In genomic region chr15:42490246-42490742, GRCh38 we compare ENCODE assay signal across 8 cellular contexts. TPM values are rescaled to one million over a fixed set of nuclear protein-coding genes. Genes with fewer than 3 reads are reported as not detected.
DNase-seq lines count a peak whose midpoint lies in the region; ATAC-seq and TF ChIP-seq lines count a peak whose summit lies in the region.

No MANE protein-coding gene starts in this region.

- no peaks in the 10 kb centered on the region for H4K20me1 ChIP-seq in Loucy (ENCODE audit: insufficient read depth, low read length, poor library complexity, severe bottlenecking)

- no peaks in the 10 kb centered on the region for H3K9me3 ChIP-seq in Loucy (ENCODE audit: insufficient read depth, low read depth, low read length)
- no peaks in the 10 kb centered on the region for H3K9me3 ChIP-seq in body of pancreas
- H3K9me3 ChIP-seq in left lung, result no peaks in the 10 kb centered on the region
- no peaks in the 10 kb centered on the region for H3K9me3 ChIP-seq in thymus (ENCODE audit: control insufficient read depth)

- no peak for TF ChIP-seq POLR2A in body of pancreas (IDR thresholded peaks at IDR 0.05)

- peaks cover 27% of the 10 kb centered on the region for H3K4me1 ChIP-seq in Loucy (ENCODE audit: insufficient read depth, low read length, poor library complexity, severe bottlenecking)
- peaks cover 16% of the 10 kb centered on the region for H3K4me1 ChIP-seq in body of pancreas
- H3K4me1 ChIP-seq in left lung, result peaks cover 22 to 63% of the 10 kb centered on the region in 2 donors
- H3K4me1 ChIP-seq in thymus (ENCODE audit: control insufficient read depth, insufficient read depth, low read length), result peaks cover 5% of the 10 kb centered on the region

- H2AFZ ChIP-seq in Loucy (ENCODE audit: low read length), result peak overlapping the region; percentile 82

- H3K9me2 ChIP-seq in Loucy (replicated peaks; ENCODE audit: low read depth, low read length), result no peaks in the 10 kb centered on the region

- H3K36me3 ChIP-seq in Loucy (ENCODE audit: insufficient read depth, low read length) (no peaks in the 10 kb centered on the region), body of pancreas (replicated peaks in 1 of 2; ENCODE audit: insufficient read depth in 1 of 2, low read depth in 2 of 2) (no peaks in the 10 kb centered on the region), left lung (no peaks in the 10 kb centered on the region), thymus (ENCODE audit: control insufficient read depth, insufficient read depth) (no peaks in the 10 kb centered on the region)

- TF ChIP-seq CTCF in Loucy (conservative IDR thresholded peaks at IDR 0.05; ENCODE audit: low read length) (no peak), body of pancreas (IDR thresholded peaks at IDR 0.05) (no peak), left lung (IDR thresholded peaks at IDR 0.05) (no peak)

- H3K79me2 ChIP-seq in Loucy (ENCODE audit: insufficient read depth, low read length), result peaks cover 33% of the 10 kb centered on the region

- no peaks in the 10 kb centered on the region for H3K27me3 ChIP-seq in Loucy (ENCODE audit: insufficient read depth, low read length, poor library complexity, severe bottlenecking)
- no peaks in the 10 kb centered on the region for H3K27me3 ChIP-seq in body of pancreas
- no peaks in the 10 kb centered on the region for H3K27me3 ChIP-seq in left lung
- no peaks in the 10 kb centered on the region for H3K27me3 ChIP-seq in thymus (ENCODE audit: control insufficient read depth, insufficient read depth)

- peak overlapping the region; percentile 73 to 95 (median 90) for H3K27ac ChIP-seq in body of pancreas
- H3K27ac ChIP-seq in left lung, result peak overlapping the region; percentile 96 to 99
- peak overlapping the region; percentile 94 for H3K27ac ChIP-seq in thymus (ENCODE audit: low read depth)

- H3K9ac ChIP-seq in Loucy (ENCODE audit: low read depth, low read length, poor library complexity, severe bottlenecking), result peak overlapping the region; percentile 97

- H3K4me2 ChIP-seq in Loucy (ENCODE audit: low read depth, low read length, poor library complexity, severe bottlenecking), result peak overlapping the region; percentile 83

- intact Hi-C loops in body of pancreas (cut with DNase I) (no loop called here), left lung (cut with DNase I) (no loop called here)

- DNase-seq in SIG-M5 treated with dmso at 0.1 percent for 504 hours (lab: John Stamatoyannopoulos, UW; ENCODE audit: unreplicated experiment) (peak; percentile 52), SIG-M5 (lab: John Stamatoyannopoulos, UW) (no peak), body of pancreas (no peak), left lung (no peak), NCI-H82 treated with DMSO at 0.1 percent for 48 hours (lab: John Stamatoyannopoulos, UW; ENCODE audit: unreplicated experiment) (no peak)

- H3F3A ChIP-seq in Loucy (ENCODE audit: low read depth), result no peaks in the 10 kb centered on the region; the same call in 1 of the 2 replicates

- no peak for ATAC-seq in body of pancreas
- ATAC-seq in left lung, result peak; percentile 1
- no peak for ATAC-seq in GM21423 (IDR thresholded peaks at IDR 0.05; ENCODE audit: unreplicated experiment)

- H3K4me3 ChIP-seq in Loucy (ENCODE audit: low read length, poor library complexity, severe bottlenecking), result peak overlapping the region; percentile 89
- H3K4me3 ChIP-seq in body of pancreas, result peak overlapping the region; percentile 44 to 47
- peak overlapping the region; percentile 81 to 91 for H3K4me3 ChIP-seq in left lung
- peak overlapping the region; percentile 93 for H3K4me3 ChIP-seq in thymus (ENCODE audit: low read length)

- WGBS in body of pancreas, 2 donors, result 2% methylated on average over 12 to 13 of the region's 13 CpGs
- WGBS in thymus, result 2% methylated on average over 13 of the region's 13 CpGs

RNA-seq across cellular contexts. Expression of gene ZNF106, which starts 0.6 kb away (rescaled TPM):
- 10 to 100 TPM; 28.0 to 37.6 TPM for total RNA-seq in body of pancreas
- total RNA-seq in left lung, result 100 to 1,000 TPM in 1 of 2 donors, 10 to 100 TPM in 1; 93.1 to 106 TPM
- 8.6 TPM for polyA plus RNA-seq in thymus

RNA-seq across cellular contexts. Expression of gene SNAP23, which starts 5.1 kb away (rescaled TPM):
- 10 to 100 TPM; 29.8 to 42.2 TPM for total RNA-seq in body of pancreas
- 10 to 100 TPM; 89.9 to 96.3 TPM for total RNA-seq in left lung
- 66.3 TPM for polyA plus RNA-seq in thymus

RNA-seq across cellular contexts. Expression of gene LRRC57, which starts 58.3 kb away (rescaled TPM):
- total RNA-seq in body of pancreas, result 1 to 10 TPM; 6.9 to 8.3 TPM
- total RNA-seq in left lung, result 10 to 100 TPM; 26.7 to 27.9 TPM
- 13.8 TPM for polyA plus RNA-seq in thymus

RNA-seq across cellular contexts. Expression of gene HAUS2, which starts 58.3 kb away (rescaled TPM):
- total RNA-seq in body of pancreas, result 10 to 100 TPM in 1 of 2 donors, 1 to 10 TPM in 1; 8.6 to 24.7 TPM
- 10 to 100 TPM; 18.4 to 20.5 TPM for total RNA-seq in left lung
- 18.6 TPM for polyA plus RNA-seq in thymus
